ENCODE assay signal across 11 cellular contexts in the genomic region with DNA sequence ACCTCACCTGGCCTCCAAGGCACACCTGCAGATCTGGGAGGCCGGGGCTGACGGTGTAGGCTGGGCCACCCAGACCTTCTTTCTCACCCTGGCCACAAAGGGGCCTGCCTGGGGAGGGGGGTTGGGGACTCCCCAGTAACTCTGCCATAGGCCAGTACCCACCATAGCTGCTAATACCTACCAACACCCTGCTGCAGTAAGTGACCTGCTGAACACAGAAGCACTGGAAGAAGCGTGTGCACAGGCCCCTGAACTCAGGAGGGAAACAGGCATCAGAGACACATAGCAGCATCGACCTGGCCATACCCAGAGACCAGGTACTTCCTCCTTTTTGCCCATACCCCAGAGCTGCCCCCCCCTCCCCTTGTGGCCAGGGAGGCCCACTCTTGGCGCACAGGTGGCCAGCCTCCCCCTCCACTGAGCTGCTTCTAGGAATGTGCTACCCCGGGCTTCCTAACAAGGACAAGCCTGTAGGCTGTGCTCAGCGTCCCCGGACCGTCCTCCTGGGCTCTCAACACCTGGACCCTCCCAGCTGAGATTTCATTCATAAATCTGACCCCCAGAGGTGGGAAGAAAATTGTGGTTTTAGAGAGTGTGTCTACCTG. TPM values are rescaled to one million over a fixed set of nuclear protein-coding genes. Genes with fewer than 3 reads are reported as not detected.
DNase-seq lines count a peak whose midpoint lies in the region; ATAC-seq, FAIRE-seq and TF ChIP-seq lines count a peak whose summit lies in the region.
"Had no signal": no experiment of that assay in that cellular context is flagged by ENCODE, and none has a peak within 500 bp of the region (broad histone marks: within the 10 kb centered on the region; RNA-seq: fewer than 3 reads in every experiment).

No MANE protein-coding gene starts in this region.

- WGBS in esophagus muscularis mucosa, result 48% methylated on average over 4 of the region's 9 CpGs
- WGBS in pancreas, 2 donors, result 52% methylated on average over 9 of the region's 9 CpGs

- H3K4me3 Mint-ChIP-seq in immature natural killer cell, result peak overlapping the region in 2 of 5 donors; percentile 51 to 58

- no peaks in the 10 kb centered on the region for H3K36me3 ChIP-seq in Peyer's patch
- no peaks in the 10 kb centered on the region for H3K36me3 ChIP-seq in esophagus muscularis mucosa
- no peaks in the 10 kb centered on the region for H3K36me3 ChIP-seq in pancreas
- H3K36me3 ChIP-seq: ovary had no signal

- no peak for ATAC-seq in pancreas
- ATAC-seq in activated CD4-positive, CD25-positive, alpha-beta regulatory T cell treated with anti-CD3 and anti-CD28 coated beads, Interleukin-2, amount 50 U/mL, for 24 hours, result no peak
- ATAC-seq in GM19463 (IDR thresholded peaks at IDR 0.05; ENCODE audit: unreplicated experiment), result no peak

- intact Hi-C loops in esophagus muscularis mucosa (cut with DNase I) (loop anchor here (5.0 to 10.0 kb wide), 2 partner anchors 110 to 228 kb away; no protein-coding TSS in a partner anchor), pancreas (cut with DNase I) (loop anchor here in 1 of 3 donors (10.0 kb wide), 1 partner anchor 228 kb away; no protein-coding TSS in a partner anchor)

- H3K27ac ChIP-seq in C4-2B (peak overlapping the region; percentile 36), Peyer's patch (peak overlapping the region; percentile 31 to 99 (median 90)), esophagus muscularis mucosa (replicated peaks in 1 of 4) (peak overlapping the region; percentile 50 to 78 (median 68)), pancreas (peak overlapping the region; percentile 28 to 82 (median 60))

- no peaks in the 10 kb centered on the region for H3K9me3 Mint-ChIP-seq in immature natural killer cell

- H3K4me3 ChIP-seq in Peyer's patch (peak overlapping the region in 3 of 4 donors; percentile 25 to 88 (median 65)), esophagus muscularis mucosa (peak overlapping the region in 2 of 4 donors; percentile 45 to 66), pancreas (peak overlapping the region in 2 of 4 donors; percentile 49 to 52)

- peaks cover 13 to 21% (median 13%) of the 10 kb centered on the region in 3 donors for H3K27me3 Mint-ChIP-seq in immature natural killer cell (ENCODE audit: low read depth in 3 of 3)

- FAIRE-seq in pancreas (lab: Jason Lieb, UNC) (no peak), GM12892 (lab: Jason Lieb, UNC) (no peak)

- TF ChIP-seq POLR2A in Peyer's patch (IDR thresholded peaks at IDR 0.05) (no peak), esophagus muscularis mucosa (IDR thresholded peaks at IDR 0.05; ENCODE audit: low read depth) (no peak), GM12892 (IDR thresholded peaks at IDR 0.05; ENCODE audit: low read depth, low read length) (no peak)

- no peak for TF ChIP-seq EP300 in esophagus muscularis mucosa (IDR thresholded peaks at IDR 0.05)

- H3K4me1 ChIP-seq in Peyer's patch (peaks cover 5 to 47% (median 24%) of the 10 kb centered on the region in 4 donors), esophagus muscularis mucosa (peaks cover 36 to 71% (median 52%) of the 10 kb centered on the region in 4 donors), pancreas (peaks cover 18 to 37% (median 22%) of the 10 kb centered on the region in 3 donors)

- H3K9me3 ChIP-seq in Peyer's patch, result no peaks in the 10 kb centered on the region
- peaks cover 0 to 8% (median 2%) of the 10 kb centered on the region in 4 donors for H3K9me3 ChIP-seq in esophagus muscularis mucosa
- H3K9me3 ChIP-seq in pancreas, result no peaks in the 10 kb centered on the region
- H3K9me3 ChIP-seq: ovary had no signal

- no peaks in the 10 kb centered on the region for H3K27me3 ChIP-seq in Peyer's patch
- peaks cover 4 to 93% (median 56%) of the 10 kb centered on the region in 4 donors for H3K27me3 ChIP-seq in esophagus muscularis mucosa
- no peaks in the 10 kb centered on the region for H3K27me3 ChIP-seq in pancreas

- peaks cover 17 to 20% of the 10 kb centered on the region in 2 donors for H3K4me1 Mint-ChIP-seq in immature natural killer cell

- H3K27ac Mint-ChIP-seq in immature natural killer cell, result no peak overlapping the region

- no peaks in the 10 kb centered on the region for H3K36me3 Mint-ChIP-seq in immature natural killer cell

- TF ChIP-seq CTCF in C4-2B (conservative IDR thresholded peaks at IDR 0.05) (no peak), Peyer's patch (IDR thresholded peaks at IDR 0.05) (no peak), esophagus muscularis mucosa (IDR thresholded peaks at IDR 0.05) (no peak), pancreas (IDR thresholded peaks at IDR 0.05) (no peak)

- no peak for DNase-seq in Peyer's patch
- no peak for DNase-seq in esophagus muscularis mucosa (ENCODE audit: extremely low spot score)
- DNase-seq in pancreas, result peak in 5 of 6 donors; percentile 24 to 57 (median 49)
- DNase-seq in immature natural killer cell, result no peak
- DNase-seq in GM12892 (ENCODE audit: insufficient read length), result no peak
- DNase-seq: dorsolateral prefrontal cortex, NCI-H2029 treated with DMSO at 0.1 percent for 48 hours had no signal

RNA-seq across cellular contexts. Expression of gene NRARP, which starts 4.9 kb away (rescaled TPM):
- 10 to 100 TPM; 35.3 to 56.1 (median 43.8) TPM for total RNA-seq in Peyer's patch
- 10 to 100 TPM in 1 of 4 donors, 1 to 10 TPM in 3; 2.9 to 10.3 (median 7.2) TPM for total RNA-seq in esophagus muscularis mucosa
- total RNA-seq in pancreas, result 10 to 100 TPM in 4 of 6 donors, 1 to 10 TPM in 2; 7.5 to 23.4 (median 13.6) TPM
- polyA plus RNA-seq in pancreas, result 1 to 10 TPM; 1.3 to 2.7 TPM
- polyA plus RNA-seq in immature natural killer cell, result under 1 TPM in 1 of 3 donors, not detected in 2; 0.14 TPM
- polyA plus RNA-seq in GM12892 (2012; ENCODE audit: missing spikeins), result 0.95 TPM

RNA-seq across cellular contexts. Expression of gene TOR4A, which starts 19.6 kb away (rescaled TPM):
- total RNA-seq in Peyer's patch (10 to 100 TPM; 33.8 to 45.7 (median 39.2) TPM), esophagus muscularis mucosa (1 to 10 TPM; 5.0 to 9.2 (median 7.3) TPM), pancreas (1 to 10 TPM; 2.5 to 6.8 (median 4.3) TPM)
- polyA plus RNA-seq in pancreas (1 to 10 TPM; 1.4 to 3.0 TPM), immature natural killer cell (10 to 100 TPM in 1 of 3 donors, 1 to 10 TPM in 2; 4.9 to 13.9 (median 7.2) TPM)
- 2.1 TPM for polyA plus RNA-seq in GM12892 (2012; ENCODE audit: missing spikeins)

RNA-seq across cellular contexts. Expression of gene NELFB, which starts 42.0 kb away (rescaled TPM):
- total RNA-seq in Peyer's patch, result 10 to 100 TPM; 47.4 to 57.8 (median 50.2) TPM
- 10 to 100 TPM; 26.6 to 73.2 (median 48.8) TPM for total RNA-seq in esophagus muscularis mucosa
- total RNA-seq in pancreas, result 10 to 100 TPM; 22.3 to 34.0 (median 29.0) TPM
- polyA plus RNA-seq in pancreas, result 10 to 100 TPM; 28.7 to 34.2 TPM
- polyA plus RNA-seq in immature natural killer cell, result 10 to 100 TPM; 25.0 to 36.8 (median 34.6) TPM
- 21.8 TPM for polyA plus RNA-seq in GM12892 (2012; ENCODE audit: missing spikeins)

RNA-seq across cellular contexts. Expression of gene STPG3, which starts 46.1 kb away (rescaled TPM):
- total RNA-seq in Peyer's patch (not detected), esophagus muscularis mucosa (not detected), pancreas (not detected)
- polyA plus RNA-seq in pancreas (under 1 TPM in 1 of 2 donors, not detected in 1; 0.23 TPM), immature natural killer cell (not detected)
- 0.57 TPM for polyA plus RNA-seq in GM12892 (2012; ENCODE audit: missing spikeins)
- total RNA-seq: dorsolateral prefrontal cortex, ovary had no signal
- polyA plus RNA-seq: ovary had no signal

RNA-seq across cellular contexts. Expression of gene TUBB4B, which starts 56.1 kb away (rescaled TPM):
- 100 to 1,000 TPM; 174 to 409 (median 322) TPM for total RNA-seq in Peyer's patch
- 100 to 1,000 TPM; 227 to 469 (median 304) TPM for total RNA-seq in esophagus muscularis mucosa
- 10 to 100 TPM; 40.9 to 87.6 (median 64.7) TPM for total RNA-seq in pancreas
- polyA plus RNA-seq in pancreas, result 100 to 1,000 TPM in 1 of 2 donors, 10 to 100 TPM in 1; 96.2 to 143 TPM
- 10 to 100 TPM; 60.8 to 98.2 (median 71.9) TPM for polyA plus RNA-seq in immature natural killer cell
- polyA plus RNA-seq in GM12892 (2012; ENCODE audit: missing spikeins), result 96.6 TPM

Comparison
In these comparisons a context has a peak if more than half of its experiments do, and no peak if none do; other contexts are left out.
1. H3K27ac ChIP-seq: peak in every context shown above with its lines; median percentile 90 in Peyer's patch; 68 in esophagus muscularis mucosa; 60 in pancreas; 36 in C4-2B.
2. DNase-seq: peak in pancreas (5 of 6); none in Peyer's patch (0 of 3), esophagus muscularis mucosa (single experiment), immature natural killer cell (0 of 3) and GM12892 (single experiment).